9 cellular contexts compared by ENCODE assay signal in the genomic region with DNA sequence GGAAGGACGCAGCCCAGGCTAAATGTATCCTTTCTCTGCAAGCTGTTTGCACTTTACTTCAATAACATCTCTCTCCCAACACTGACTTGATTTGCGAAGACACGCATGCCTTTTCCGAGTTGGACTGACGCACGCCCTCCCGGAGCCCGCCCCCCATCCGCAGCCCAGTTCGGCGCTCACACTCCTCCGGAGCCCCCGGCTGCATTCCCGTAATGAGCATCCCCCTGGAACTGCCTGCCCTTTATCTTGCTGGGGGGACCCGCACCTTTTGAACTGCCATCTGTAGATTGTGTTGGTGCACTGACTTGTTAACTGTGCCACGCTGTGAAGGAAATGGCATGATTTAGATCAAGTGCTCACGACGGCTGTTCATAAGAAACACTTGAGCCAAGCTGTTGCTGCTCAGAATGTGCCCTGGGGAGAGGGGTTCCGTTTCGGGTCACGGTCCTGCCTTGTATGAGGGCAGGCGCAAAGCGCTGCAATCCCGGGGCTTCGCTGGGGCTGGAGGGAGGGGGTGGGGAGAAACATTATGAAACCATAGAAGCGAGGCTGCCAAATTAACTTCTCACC.
A peak's percentile ranks its signal among the peaks of the same experiment; 100 is the strongest.
DNase-seq lines count a peak whose midpoint lies in the region; ATAC-seq, FAIRE-seq and TF ChIP-seq lines count a peak whose summit lies in the region.
"Had no signal": no experiment of that assay in that cellular context is flagged by ENCODE, and none has a peak within 500 bp of the region (broad histone marks: within the 10 kb centered on the region; RNA-seq: fewer than 3 reads in every experiment).

No MANE protein-coding gene starts in this region.

- H3K27me3 ChIP-seq in GM23248 (replicated peaks; ENCODE audit: insufficient read depth) (no peaks in the 10 kb centered on the region), colonic mucosa (no peaks in the 10 kb centered on the region)

- peak; percentile 47 for DNase-seq in GM23248
- DNase-seq in iPS-NIHi7 (ENCODE audit: extremely low spot score), result peak; percentile 46
- DNase-seq in colonic mucosa, result no peak
- DNase-seq in GM12891 (ENCODE audit: insufficient read length, low spot score), result no peak
- DNase-seq: NCI-H2029 treated with DMSO at 0.1 percent for 48 hours had no signal

- H3K27ac Mint-ChIP-seq in brain, result peak overlapping the region in 3 of 5 experiments; percentile 23 to 67 (median 59)

- TF ChIP-seq CTCF in brain (conservative IDR thresholded peaks at IDR 0.05) (no peak), colonic mucosa (IDR thresholded peaks at IDR 0.05) (no peak)

- H3K4me2 ChIP-seq in GM23248 (ENCODE audit: unreplicated experiment), result peak overlapping the region; percentile 94

- peaks cover 76% of the 10 kb centered on the region for H3K27me3 Mint-ChIP-seq in brain

- peaks cover 39% of the 10 kb centered on the region for H3K4me1 Mint-ChIP-seq in brain

- ATAC-seq in HG02678 (IDR thresholded peaks at IDR 0.05; ENCODE audit: unreplicated experiment) (no peak), GM18907 (IDR thresholded peaks at IDR 0.05; ENCODE audit: unreplicated experiment) (no peak)

- H3K9ac ChIP-seq in GM23248 (peak overlapping the region; percentile 43), colonic mucosa (ENCODE audit: low read depth in 2 of 2, low read length in 2 of 2) (peak overlapping the region in 1 of 2 donors; percentile 13)

- no peaks in the 10 kb centered on the region for H3K36me3 ChIP-seq in GM23248 (ENCODE audit: low read depth)
- no peaks in the 10 kb centered on the region for H3K36me3 ChIP-seq in colonic mucosa

- no peaks in the 10 kb centered on the region for H3K36me3 Mint-ChIP-seq in brain

- intact Hi-C loops in colonic mucosa (cut with DNase I), result no loop called here

- H3K27ac ChIP-seq in GM23248 (no peak overlapping the region), skin epidermis (peak overlapping the region in 4 of 21 experiments; percentile 33 to 58 (median 45)), colonic mucosa (no peak overlapping the region)

- peak overlapping the region; percentile 54 to 83 (median 81) for H3K4me3 Mint-ChIP-seq in brain

- H3F3A ChIP-seq in GM23248 (ENCODE audit: insufficient read depth), result no peaks in the 10 kb centered on the region

- H3K79me2 ChIP-seq in GM23248 (ENCODE audit: insufficient read depth), result no peaks in the 10 kb centered on the region

- in situ Hi-C loops in GM23248 (cut with MboI), result no loop called here

- H2AFZ ChIP-seq in GM23248, result peak overlapping the region; percentile 77

- no peak for TF ChIP-seq POLR2A in GM12891 (IDR thresholded peaks at IDR 0.05; ENCODE audit: low read depth, low read length)

- H3K4me1 ChIP-seq in GM23248 (ENCODE audit: insufficient read depth), result peaks cover 10% of the 10 kb centered on the region; the same call in 1 of the 2 replicates
- H3K4me1 ChIP-seq in colonic mucosa, result no peaks in the 10 kb centered on the region

- H3K9me2 ChIP-seq in GM23248 (ENCODE audit: insufficient read depth), result no peaks in the 10 kb centered on the region

- no peak for FAIRE-seq in GM12891 (lab: Jason Lieb, UNC)

- no peaks in the 10 kb centered on the region for H3K9me3 Mint-ChIP-seq in brain

- no peaks in the 10 kb centered on the region for H3K9me3 ChIP-seq in GM23248 (ENCODE audit: low read depth)
- H3K9me3 ChIP-seq in colonic mucosa, result no peaks in the 10 kb centered on the region

- 4 to 8% methylated on average over 26 of the region's 26 CpGs for WGBS in GM23248 (ENCODE audit: low coverage in 1 of 2, low lambda C conversion rate in 2 of 2, missing lambda C conversion rate in 2 of 2), 2 experiments

- H3K4me3 ChIP-seq in GM23248 (peak overlapping the region; percentile 69), skin epidermis (peak overlapping the region in 5 of 7 experiments; percentile 4 to 21 (median 11)), colonic mucosa (no peak overlapping the region)

- H4K20me1 ChIP-seq in GM23248 (ENCODE audit: insufficient read depth), result no peaks in the 10 kb centered on the region

TF ChIP-seq in GM12891, 5 proteins besides CTCF, POLR2A, EP300 and RAD21:
- TF ChIP-seq POU2F2 (IDR thresholded peaks at IDR 0.05; ENCODE audit: low read depth, low read length) (no peak), TAF1 (IDR thresholded peaks at IDR 0.05; ENCODE audit: low read depth, low read length) (no peak), POLR2AphosphoS5 (IDR thresholded peaks at IDR 0.05; ENCODE audit: low read depth, low read length) (no peak), SPI1 (IDR thresholded peaks at IDR 0.05; ENCODE audit: low read depth, low read length) (no peak), PAX5 (IDR thresholded peaks at IDR 0.05; ENCODE audit: insufficient read depth, low read length, severe bottlenecking) (no peak)

Comparison
In these comparisons a context has a peak if more than half of its experiments do, and no peak if none do; other contexts are left out.
1. DNase-seq: peak in GM23248 (single experiment) and iPS-NIHi7 (single experiment); none in colonic mucosa (single experiment) and GM12891 (single experiment).